ENCODE assay signal across 1 cellular context in genomic region chr1:172531846-172532699, GRCh38.
TF ChIP-seq lines count a peak whose summit lies in the region.

No MANE protein-coding gene starts in this region.

TF ChIP-seq in K562, 482 proteins besides CTCF, POLR2A, EP300 and RAD21 (continued from another document and continues in another):
- no peak for TF ChIP-seq CEBPZ (IDR thresholded peaks at IDR 0.05; ENCODE audit: borderline replicate concordance, low read depth, low read length)
- no peak for TF ChIP-seq ZBTB7A (IDR thresholded peaks at IDR 0.05; ENCODE audit: borderline replicate concordance, control insufficient read depth, low read depth, low read length)
- TF ChIP-seq ZNF121 (CRISPR knock-in tag; conservative IDR thresholded peaks at IDR 0.05), result no peak
- TF ChIP-seq ZNF77 (CRISPR knock-in tag; IDR thresholded peaks at IDR 0.05), result no peak
- 0 out of 2 replicates have a peak, but pooled peaks have one; percentile 10 for TF ChIP-seq MAFG (tag; conservative IDR thresholded peaks at IDR 0.05)
- TF ChIP-seq MTA2 (IDR thresholded peaks at IDR 0.05; ENCODE audit: low read depth), result no peak
- no peak for TF ChIP-seq ZNF140 (CRISPR knock-in tag; IDR thresholded peaks at IDR 0.05)
- TF ChIP-seq CBX1 (IDR thresholded peaks at IDR 0.05; ENCODE audit: low read depth), result no peak; the same call in 1 of the 2 replicates
- TF ChIP-seq NR2C1 (IDR thresholded peaks at IDR 0.05), result peak; percentile 49; the same call in 1 of the 2 replicates
- no peak for TF ChIP-seq NR2C1 (tag; IDR thresholded peaks at IDR 0.05)
- peak; percentile 87 for TF ChIP-seq TCF7L2 (IDR thresholded peaks at IDR 0.05; ENCODE audit: low read depth, low read length)
- peak; percentile 96 for TF ChIP-seq MBD2 (IDR thresholded peaks at IDR 0.05; ENCODE audit: borderline replicate concordance, low read depth)
- TF ChIP-seq, protein P1, sequence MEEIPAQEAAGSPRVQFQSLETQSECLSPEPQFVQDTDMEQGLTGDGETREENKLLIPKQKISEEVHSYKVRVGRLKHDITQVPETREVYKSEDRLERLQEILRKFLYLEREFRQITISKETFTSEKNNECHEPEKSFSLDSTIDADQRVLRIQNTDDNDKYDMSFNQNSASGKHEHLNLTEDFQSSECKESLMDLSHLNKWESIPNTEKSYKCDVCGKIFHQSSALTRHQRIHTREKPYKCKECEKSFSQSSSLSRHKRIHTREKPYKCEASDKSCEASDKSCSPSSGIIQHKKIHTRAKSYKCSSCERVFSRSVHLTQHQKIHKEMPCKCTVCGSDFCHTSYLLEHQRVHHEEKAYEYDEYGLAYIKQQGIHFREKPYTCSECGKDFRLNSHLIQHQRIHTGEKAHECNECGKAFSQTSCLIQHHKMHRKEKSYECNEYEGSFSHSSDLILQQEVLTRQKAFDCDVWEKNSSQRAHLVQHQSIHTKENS (CRISPR knock-in tag; IDR thresholded peaks at IDR 0.05), result no peak
- TF ChIP-seq FOXO4 (CRISPR knock-in tag; IDR thresholded peaks at IDR 0.05), result 0 out of 2 replicates have a peak, but pooled peaks have one; percentile 40
- peak; percentile 92 for TF ChIP-seq ASH1L (IDR thresholded peaks at IDR 0.05; ENCODE audit: borderline replicate concordance, low read depth, partially characterized antibody)
- TF ChIP-seq DLX4 (CRISPR knock-in tag; IDR thresholded peaks at IDR 0.05), result no peak
- TF ChIP-seq ZFPM2 (CRISPR knock-in tag; IDR thresholded peaks at IDR 0.05), result no peak
- TF ChIP-seq, protein P2, sequence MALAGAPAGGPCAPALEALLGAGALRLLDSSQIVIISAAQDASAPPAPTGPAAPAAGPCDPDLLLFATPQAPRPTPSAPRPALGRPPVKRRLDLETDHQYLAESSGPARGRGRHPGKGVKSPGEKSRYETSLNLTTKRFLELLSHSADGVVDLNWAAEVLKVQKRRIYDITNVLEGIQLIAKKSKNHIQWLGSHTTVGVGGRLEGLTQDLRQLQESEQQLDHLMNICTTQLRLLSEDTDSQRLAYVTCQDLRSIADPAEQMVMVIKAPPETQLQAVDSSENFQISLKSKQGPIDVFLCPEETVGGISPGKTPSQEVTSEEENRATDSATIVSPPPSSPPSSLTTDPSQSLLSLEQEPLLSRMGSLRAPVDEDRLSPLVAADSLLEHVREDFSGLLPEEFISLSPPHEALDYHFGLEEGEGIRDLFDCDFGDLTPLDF (CRISPR knock-in tag; IDR thresholded peaks at IDR 0.05), result peak; percentile 80; the same call in 1 of the 2 replicates
- TF ChIP-seq, protein P3, sequence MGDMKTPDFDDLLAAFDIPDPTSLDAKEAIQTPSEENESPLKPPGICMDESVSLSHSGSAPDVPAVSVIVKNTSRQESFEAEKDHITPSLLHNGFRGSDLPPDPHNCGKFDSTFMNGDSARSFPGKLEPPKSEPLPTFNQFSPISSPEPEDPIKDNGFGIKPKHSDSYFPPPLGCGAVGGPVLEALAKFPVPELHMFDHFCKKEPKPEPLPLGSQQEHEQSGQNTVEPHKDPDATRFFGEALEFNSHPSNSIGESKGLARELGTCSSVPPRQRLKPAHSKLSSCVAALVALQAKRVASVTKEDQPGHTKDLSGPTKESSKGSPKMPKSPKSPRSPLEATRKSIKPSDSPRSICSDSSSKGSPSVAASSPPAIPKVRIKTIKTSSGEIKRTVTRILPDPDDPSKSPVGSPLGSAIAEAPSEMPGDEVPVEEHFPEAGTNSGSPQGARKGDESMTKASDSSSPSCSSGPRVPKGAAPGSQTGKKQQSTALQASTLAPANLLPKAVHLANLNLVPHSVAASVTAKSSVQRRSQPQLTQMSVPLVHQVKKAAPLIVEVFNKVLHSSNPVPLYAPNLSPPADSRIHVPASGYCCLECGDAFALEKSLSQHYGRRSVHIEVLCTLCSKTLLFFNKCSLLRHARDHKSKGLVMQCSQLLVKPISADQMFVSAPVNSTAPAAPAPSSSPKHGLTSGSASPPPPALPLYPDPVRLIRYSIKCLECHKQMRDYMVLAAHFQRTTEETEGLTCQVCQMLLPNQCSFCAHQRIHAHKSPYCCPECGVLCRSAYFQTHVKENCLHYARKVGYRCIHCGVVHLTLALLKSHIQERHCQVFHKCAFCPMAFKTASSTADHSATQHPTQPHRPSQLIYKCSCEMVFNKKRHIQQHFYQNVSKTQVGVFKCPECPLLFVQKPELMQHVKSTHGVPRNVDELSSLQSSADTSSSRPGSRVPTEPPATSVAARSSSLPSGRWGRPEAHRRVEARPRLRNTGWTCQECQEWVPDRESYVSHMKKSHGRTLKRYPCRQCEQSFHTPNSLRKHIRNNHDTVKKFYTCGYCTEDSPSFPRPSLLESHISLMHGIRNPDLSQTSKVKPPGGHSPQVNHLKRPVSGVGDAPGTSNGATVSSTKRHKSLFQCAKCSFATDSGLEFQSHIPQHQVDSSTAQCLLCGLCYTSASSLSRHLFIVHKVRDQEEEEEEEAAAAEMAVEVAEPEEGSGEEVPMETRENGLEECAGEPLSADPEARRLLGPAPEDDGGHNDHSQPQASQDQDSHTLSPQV (IDR thresholded peaks at IDR 0.05), result peak; percentile 35; the same call in 1 of the 2 replicates
- no peak for TF ChIP-seq ZBTB1 (CRISPR knock-in tag; IDR thresholded peaks at IDR 0.05; ENCODE audit: borderline replicate concordance, low read depth)
- no peak; the same call in none of the 2 replicates for TF ChIP-seq TRIM28 (IDR thresholded peaks at IDR 0.05)
- TF ChIP-seq NR1H2 (CRISPR knock-in tag; IDR thresholded peaks at IDR 0.05), result no peak
- TF ChIP-seq ZNF449 (CRISPR knock-in tag; IDR thresholded peaks at IDR 0.05), result no peak; the same call in 1 of the 2 replicates
- no peak for TF ChIP-seq ZNF174 (CRISPR knock-in tag; IDR thresholded peaks at IDR 0.05)
- no peak for TF ChIP-seq COPS2 (conservative IDR thresholded peaks at IDR 0.05)
- peak; percentile 93 for TF ChIP-seq KDM5B (IDR thresholded peaks at IDR 0.05; ENCODE audit: insufficient replicate concordance, low read depth, low read length)
- TF ChIP-seq CUX1 (CRISPR knock-in tag; IDR thresholded peaks at IDR 0.05), result no peak
- TF ChIP-seq ZNF507 (tag; conservative IDR thresholded peaks at IDR 0.05), result no peak
- TF ChIP-seq STAG1 (CRISPR knock-in tag; IDR thresholded peaks at IDR 0.05; ENCODE audit: borderline replicate concordance), result no peak
- TF ChIP-seq GMEB1 (CRISPR knock-in tag; IDR thresholded peaks at IDR 0.05), result no peak
- TF ChIP-seq CREB1 (IDR thresholded peaks at IDR 0.05), result peak; percentile 47
- no peak for TF ChIP-seq CREB1 (CRISPR knock-in tag; IDR thresholded peaks at IDR 0.05)
- TF ChIP-seq SP1 (CRISPR knock-in tag; IDR thresholded peaks at IDR 0.05), result no peak
- TF ChIP-seq ZNF57 (CRISPR knock-in tag; IDR thresholded peaks at IDR 0.05), result peak; percentile 76; the same call in 1 of the 2 replicates
- TF ChIP-seq SMC3 (conservative IDR thresholded peaks at IDR 0.05; ENCODE audit: insufficient read depth, low read depth, low read length), result no peak
- no peak for TF ChIP-seq BRF2 (IDR thresholded peaks at IDR 0.05; ENCODE audit: borderline replicate concordance, insufficient read depth, insufficient read length)
- no peak for TF ChIP-seq ZNF12 (CRISPR knock-in tag; IDR thresholded peaks at IDR 0.05)
- TF ChIP-seq DACH1 (IDR thresholded peaks at IDR 0.05; ENCODE audit: partially characterized antibody), result no peak
- TF ChIP-seq FOXJ2 (tag; IDR thresholded peaks at IDR 0.05), result no peak
